Comparison of ENCODE assay signal across 28 cellular contexts in the genomic region with DNA sequence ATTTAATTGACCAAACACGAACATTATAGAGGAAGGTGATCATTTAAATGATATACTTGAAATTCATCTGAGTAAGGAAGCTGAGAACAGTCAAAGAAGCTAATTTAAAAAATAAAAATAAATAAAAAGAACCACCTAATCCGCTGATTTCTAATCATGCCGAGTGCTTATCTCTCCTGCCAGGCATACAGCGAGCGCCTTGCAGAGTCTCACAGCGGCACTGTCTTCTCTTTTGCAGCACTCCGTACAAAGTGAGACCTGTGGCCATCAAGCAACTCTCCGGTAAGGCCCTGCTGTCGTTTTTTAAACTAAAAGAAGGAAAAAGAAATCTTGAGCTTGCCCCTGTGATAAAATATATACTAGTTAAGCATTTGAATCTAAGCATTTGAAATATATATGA. TPM values are rescaled to one million over a fixed set of nuclear protein-coding genes. Genes with fewer than 3 reads are reported as not detected.
"Had no signal": no experiment of that assay in that cellular context is flagged by ENCODE, and none has a peak within 500 bp of the region (broad histone marks: within the 10 kb centered on the region; RNA-seq: fewer than 3 reads in every experiment).

No MANE protein-coding gene starts in this region.

- DNase-seq: activated CD4-positive, alpha-beta memory T cell treated with anti-CD3 and anti-CD28 coated beads, Interleukin-2, amount 10 ng/mL, durations not matched to agents 7 days and 5 days; activated CD4-positive, alpha-beta T cell treated with anti-CD3 and anti-CD28 coated beads for 36 hours; activated CD4-positive, alpha-beta T cell treated with anti-CD3 and anti-CD28 coated beads, Interleukin-2, amount 50 U/mL, for 1 hour; activated CD4-positive, CD25-positive, alpha-beta regulatory T cell; activated naive CD4-positive, alpha-beta T cell treated with anti-CD3 and anti-CD28 coated beads, Interleukin-2, amount 50 U/mL, for 16 hours; activated naive CD8-positive, alpha-beta T cell treated with anti-CD3 and anti-CD28 coated beads, Interleukin-2, amount 10 ng/mL, durations not matched to agents 7 days and 5 days; activated T-cell treated with anti-CD3 and anti-CD28 coated beads for 4 hours; activated T-cell treated with anti-CD3 and anti-CD28 coated beads, Interleukin-2, amount 50 U/mL, for 48 hours; adrenal gland; anterior cingulate cortex; cerebellar nuclear complex; NCI-H1092; NCI-H1436 treated with DMSO at 0.1 percent for 48 hours; NCI-H187; NCI-H2171; NCI-H2227 treated with DMSO at 0.1 percent for 48 hours; NCI-H446 treated with DMSO at 0.1 percent for 48 hours; NCI-H524 treated with DMSO at 0.1 percent for 48 hours; NCI-H748 treated with DMSO at 0.1 percent for 48 hours; RPMI8226; SJCRH30; SK-N-SH; T-helper 1 cell had no signal

- H3K4me1 ChIP-seq: SJCRH30 had no signal

- H3K4me3 ChIP-seq: adrenal gland, SJCRH30 had no signal

- H3K4me2 ChIP-seq: SK-N-SH had no signal

- H3K9me3 ChIP-seq: adrenal gland, SJCRH30, SK-N-SH had no signal

- H3K27me3 ChIP-seq: adrenal gland, SJCRH30 had no signal

- H3K27ac ChIP-seq: adrenal gland, SJCRH30, VCaP had no signal

- H3K36me3 ChIP-seq: adrenal gland, SJCRH30 had no signal

- H3K9ac ChIP-seq: SK-N-SH had no signal

- ATAC-seq: activated CD4-positive, alpha-beta T cell treated with anti-CD3 and anti-CD28 coated beads for 36 hours; activated T-helper 17 cell treated with anti-CD3 and anti-CD28 coated beads, Interleukin-2, amount 50 U/mL, for 72 hours; Panc1; Right ventricle myocardium inferior had no signal

RNA-seq across cellular contexts. Expression of gene PDE9A, which starts 45.3 kb away (rescaled TPM):
- total RNA-seq: LHCN-M2 had no signal
